In genomic region chr3:129577925-129578742, GRCh38 we compare ENCODE assay signal across 10 cellular contexts. TPM values are rescaled to one million over a fixed set of nuclear protein-coding genes. Genes with fewer than 3 reads are reported as not detected.
DNase-seq lines count a peak whose midpoint lies in the region; ATAC-seq and TF ChIP-seq lines count a peak whose summit lies in the region.
"Had no signal": no experiment of that assay in that cellular context is flagged by ENCODE, and none has a peak within 500 bp of the region (broad histone marks: within the 10 kb centered on the region; RNA-seq: fewer than 3 reads in every experiment).

No MANE protein-coding gene starts in this region.

- peaks cover 4% of the 10 kb centered on the region for H3K4me1 ChIP-seq in BE2C

- H3K4me3 ChIP-seq in GM12865 (ENCODE audit: low read depth, low read length) (no peak overlapping the region), BE2C (ENCODE audit: low read depth, low read length) (no peak overlapping the region)

- TF ChIP-seq CTCF in GM12865 (IDR thresholded peaks at IDR 0.05; ENCODE audit: insufficient read depth, low read depth, low read length, missing control alignments) (no peak), BE2C (IDR thresholded peaks at IDR 0.05; ENCODE audit: low read depth, low read length) (no peak)

- no peaks in the 10 kb centered on the region for H3K9me3 ChIP-seq in BE2C

- DNase-seq in GM12865 (ENCODE audit: low read depth) (peak; percentile 54), SKM-1 treated with dmso at 0.1 percent for 144 hours (lab: John Stamatoyannopoulos, UW; ENCODE audit: unreplicated experiment) (peak; percentile 59), mucosa of gallbladder (ENCODE audit: low spot score) (peak; percentile 40), cerebellum (ENCODE audit: low spot score) (no peak), G401 (ENCODE audit: low spot score) (no peak), BE2C (no peak)
- DNase-seq: activated T-cell treated with anti-CD3 and anti-CD28 coated beads, Interleukin-2, amount 50 U/mL, for 72 hours had no signal

- H3K36me3 ChIP-seq in BE2C, result peaks cover 6% of the 10 kb centered on the region

- no peaks in the 10 kb centered on the region for H3K27me3 ChIP-seq in BE2C

- in situ Hi-C loops in G401 (cut with HindIII; ENCODE audit: low sequenced_read_pairs), result no loop called here

- ATAC-seq in HG02642 (IDR thresholded peaks at IDR 0.05; ENCODE audit: poor library complexity, unreplicated experiment) (peak; percentile 51), HG03469 (IDR thresholded peaks at IDR 0.05; ENCODE audit: unreplicated experiment) (no peak)

RNA-seq across cellular contexts. Expression of gene PLXND1, which starts 28.3 kb away (rescaled TPM):
- total RNA-seq in mucosa of gallbladder (82.2 TPM), cerebellum (47.4 TPM)
- 21.2 and 54.7 TPM in 2 replicates for total RNA-seq in G401 (2014; rRNA removed; shearing (Covaris generic))
- 227 TPM for polyA plus RNA-seq in BE2C (2012; ENCODE audit: insufficient read depth, insufficient read length, low read depth)

RNA-seq across cellular contexts. Expression of gene H1-8, which starts 35.2 kb away (rescaled TPM):
- not detected for total RNA-seq in mucosa of gallbladder
- not detected for total RNA-seq in cerebellum
- total RNA-seq in G401 (2014; rRNA removed; shearing (Covaris generic)), result not detected in 2 replicates
- not detected for polyA plus RNA-seq in BE2C (2012; ENCODE audit: insufficient read depth, insufficient read length, low read depth)
- total RNA-seq: activated T-cell treated with anti-CD3 and anti-CD28 coated beads, Interleukin-2, amount 50 U/mL, for 72 hours; kidney epithelial cell had no signal

RNA-seq across cellular contexts. Expression of gene RHO, which starts 49.7 kb away (rescaled TPM):
- total RNA-seq in mucosa of gallbladder (not detected), cerebellum (not detected)
- total RNA-seq in G401 (2014; rRNA removed; shearing (Covaris generic)), result not detected in 2 replicates
- not detected for polyA plus RNA-seq in BE2C (2012; ENCODE audit: insufficient read depth, insufficient read length, low read depth)
- total RNA-seq: activated T-cell treated with anti-CD3 and anti-CD28 coated beads, Interleukin-2, amount 50 U/mL, for 72 hours; kidney epithelial cell had no signal

Comparison
In these comparisons a context has a peak if more than half of its experiments do, and no peak if none do; other contexts are left out.
1. DNase-seq: peak in GM12865 (single experiment), SKM-1 treated with dmso at 0.1 percent for 144 hours (single experiment) and mucosa of gallbladder (single experiment); none in cerebellum (single experiment), G401 (single experiment) and BE2C (single experiment).